Comparison of ENCODE assay signal across 1 cellular context in the genomic region with DNA sequence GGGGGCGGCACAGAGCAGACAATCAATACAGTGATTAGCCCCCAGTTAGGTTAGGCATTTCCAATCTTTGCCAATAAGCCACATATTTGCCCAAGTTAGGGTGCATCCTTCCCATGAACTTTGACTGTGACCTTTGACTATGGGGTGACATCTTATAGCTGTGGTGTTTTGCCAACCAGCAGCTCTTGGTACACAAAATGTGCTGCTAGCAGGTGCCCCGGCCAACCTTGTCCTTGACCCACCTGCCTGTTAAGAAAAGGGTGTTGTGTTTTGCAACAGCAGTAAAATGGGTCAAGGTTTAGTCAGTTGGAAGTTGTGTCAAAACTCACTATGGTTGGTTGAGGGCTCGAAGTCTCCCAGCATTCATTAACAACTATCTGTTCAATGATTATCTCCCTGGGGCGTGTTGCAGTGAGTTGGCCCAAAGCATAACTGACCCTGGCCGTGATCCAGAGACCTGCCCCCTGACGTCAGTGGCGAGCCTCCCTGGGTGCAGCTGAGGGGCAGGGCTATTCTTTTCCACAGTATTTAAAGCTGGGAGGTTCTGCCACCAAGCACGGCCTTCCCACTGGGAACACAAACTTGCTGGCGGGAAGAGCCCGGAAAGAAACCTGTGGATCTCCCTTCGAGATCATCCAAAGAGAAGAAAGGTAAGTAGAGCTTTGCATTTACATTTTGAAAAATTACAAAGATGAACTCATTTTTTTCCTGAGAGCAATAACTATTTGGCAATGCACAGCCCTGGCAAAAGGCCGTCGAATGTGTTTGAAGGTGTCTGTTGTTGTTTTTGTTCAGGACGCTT.
TF ChIP-seq lines count a peak whose summit lies in the region.

Gene PCK1 (plus strand): TSS at position 557 of the 802 bp plus-strand sequence. CDS start 302 bp downstream, outside the sequence.

TF ChIP-seq in HepG2, 621 proteins besides CTCF, POLR2A, EP300 and RAD21 (continued from another document and continues in another):
- TF ChIP-seq SKI (IDR thresholded peaks at IDR 0.05; ENCODE audit: partially characterized antibody) = peak; percentile 98
- TF ChIP-seq RBFOX2 (IDR thresholded peaks at IDR 0.05; ENCODE audit: low read depth, low read length) = no peak
- peak; percentile 95 for TF ChIP-seq HIVEP1 (CRISPR knock-in tag; IDR thresholded peaks at IDR 0.05)
- TF ChIP-seq RBAK (CRISPR knock-in tag; IDR thresholded peaks at IDR 0.05) = peak; percentile 56; the same call in 1 of the 2 replicates
- TF ChIP-seq ZFP91 (CRISPR knock-in tag; IDR thresholded peaks at IDR 0.05; ENCODE audit: borderline replicate concordance) = peak; percentile 71
- TF ChIP-seq TP53 (CRISPR knock-in tag; conservative IDR thresholded peaks at IDR 0.05) = no peak
- TF ChIP-seq, protein P1, sequence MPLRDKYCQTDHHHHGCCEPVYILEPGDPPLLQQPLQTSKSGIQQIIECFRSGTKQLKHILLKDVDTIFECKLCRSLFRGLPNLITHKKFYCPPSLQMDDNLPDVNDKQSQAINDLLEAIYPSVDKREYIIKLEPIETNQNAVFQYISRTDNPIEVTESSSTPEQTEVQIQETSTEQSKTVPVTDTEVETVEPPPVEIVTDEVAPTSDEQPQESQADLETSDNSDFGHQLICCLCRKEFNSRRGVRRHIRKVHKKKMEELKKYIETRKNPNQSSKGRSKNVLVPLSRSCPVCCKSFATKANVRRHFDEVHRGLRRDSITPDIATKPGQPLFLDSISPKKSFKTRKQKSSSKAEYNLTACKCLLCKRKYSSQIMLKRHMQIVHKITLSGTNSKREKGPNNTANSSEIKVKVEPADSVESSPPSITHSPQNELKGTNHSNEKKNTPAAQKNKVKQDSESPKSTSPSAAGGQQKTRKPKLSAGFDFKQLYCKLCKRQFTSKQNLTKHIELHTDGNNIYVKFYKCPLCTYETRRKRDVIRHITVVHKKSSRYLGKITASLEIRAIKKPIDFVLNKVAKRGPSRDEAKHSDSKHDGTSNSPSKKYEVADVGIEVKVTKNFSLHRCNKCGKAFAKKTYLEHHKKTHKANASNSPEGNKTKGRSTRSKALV (CRISPR knock-in tag; IDR thresholded peaks at IDR 0.05) = no peak
- TF ChIP-seq, protein P2, sequence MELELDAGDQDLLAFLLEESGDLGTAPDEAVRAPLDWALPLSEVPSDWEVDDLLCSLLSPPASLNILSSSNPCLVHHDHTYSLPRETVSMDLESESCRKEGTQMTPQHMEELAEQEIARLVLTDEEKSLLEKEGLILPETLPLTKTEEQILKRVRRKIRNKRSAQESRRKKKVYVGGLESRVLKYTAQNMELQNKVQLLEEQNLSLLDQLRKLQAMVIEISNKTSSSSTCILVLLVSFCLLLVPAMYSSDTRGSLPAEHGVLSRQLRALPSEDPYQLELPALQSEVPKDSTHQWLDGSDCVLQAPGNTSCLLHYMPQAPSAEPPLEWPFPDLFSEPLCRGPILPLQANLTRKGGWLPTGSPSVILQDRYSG (CRISPR knock-in tag; IDR thresholded peaks at IDR 0.05) = no peak
- peak in 1 of 2 experiments; percentile 85; a peak in 1 of 4 replicates for TF ChIP-seq KLF16 (CRISPR knock-in tag; IDR thresholded peaks at IDR 0.05)
- TF ChIP-seq, protein P3, sequence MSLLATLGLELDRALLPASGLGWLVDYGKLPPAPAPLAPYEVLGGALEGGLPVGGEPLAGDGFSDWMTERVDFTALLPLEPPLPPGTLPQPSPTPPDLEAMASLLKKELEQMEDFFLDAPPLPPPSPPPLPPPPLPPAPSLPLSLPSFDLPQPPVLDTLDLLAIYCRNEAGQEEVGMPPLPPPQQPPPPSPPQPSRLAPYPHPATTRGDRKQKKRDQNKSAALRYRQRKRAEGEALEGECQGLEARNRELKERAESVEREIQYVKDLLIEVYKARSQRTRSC (CRISPR knock-in tag; IDR thresholded peaks at IDR 0.05; ENCODE audit: low read depth) = no peak
- TF ChIP-seq TSC22D2 (CRISPR knock-in tag; IDR thresholded peaks at IDR 0.05; ENCODE audit: borderline replicate concordance) = no peak
- TF ChIP-seq, protein P4, sequence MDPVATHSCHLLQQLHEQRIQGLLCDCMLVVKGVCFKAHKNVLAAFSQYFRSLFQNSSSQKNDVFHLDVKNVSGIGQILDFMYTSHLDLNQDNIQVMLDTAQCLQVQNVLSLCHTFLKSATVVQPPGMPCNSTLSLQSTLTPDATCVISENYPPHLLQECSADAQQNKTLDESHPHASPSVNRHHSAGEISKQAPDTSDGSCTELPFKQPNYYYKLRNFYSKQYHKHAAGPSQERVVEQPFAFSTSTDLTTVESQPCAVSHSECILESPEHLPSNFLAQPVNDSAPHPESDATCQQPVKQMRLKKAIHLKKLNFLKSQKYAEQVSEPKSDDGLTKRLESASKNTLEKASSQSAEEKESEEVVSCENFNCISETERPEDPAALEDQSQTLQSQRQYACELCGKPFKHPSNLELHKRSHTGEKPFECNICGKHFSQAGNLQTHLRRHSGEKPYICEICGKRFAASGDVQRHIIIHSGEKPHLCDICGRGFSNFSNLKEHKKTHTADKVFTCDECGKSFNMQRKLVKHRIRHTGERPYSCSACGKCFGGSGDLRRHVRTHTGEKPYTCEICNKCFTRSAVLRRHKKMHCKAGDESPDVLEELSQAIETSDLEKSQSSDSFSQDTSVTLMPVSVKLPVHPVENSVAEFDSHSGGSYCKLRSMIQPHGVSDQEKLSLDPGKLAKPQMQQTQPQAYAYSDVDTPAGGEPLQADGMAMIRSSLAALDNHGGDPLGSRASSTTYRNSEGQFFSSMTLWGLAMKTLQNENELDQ (CRISPR knock-in tag; IDR thresholded peaks at IDR 0.05; ENCODE audit: borderline replicate concordance) = no peak
- TF ChIP-seq ZBTB40 (IDR thresholded peaks at IDR 0.05) = no peak
- peak; percentile 83 for TF ChIP-seq ZBTB40 (CRISPR knock-in tag; IDR thresholded peaks at IDR 0.05)
- TF ChIP-seq FOXJ3 (CRISPR knock-in tag; IDR thresholded peaks at IDR 0.05; ENCODE audit: borderline replicate concordance) = peak; percentile 97
- no peak for TF ChIP-seq FIP1L1 (IDR thresholded peaks at IDR 0.05; ENCODE audit: borderline replicate concordance, insufficient read depth, low read depth, low read length)
- no peak for TF ChIP-seq ZNF839 (CRISPR knock-in tag; IDR thresholded peaks at IDR 0.05; ENCODE audit: borderline replicate concordance)
- peak; percentile 95 for TF ChIP-seq HMG20A (CRISPR knock-in tag; IDR thresholded peaks at IDR 0.05; ENCODE audit: borderline replicate concordance)
- TF ChIP-seq CSRNP2 (CRISPR knock-in tag; conservative IDR thresholded peaks at IDR 0.05; ENCODE audit: low read depth) = no peak; the same call in 1 of the 2 replicates
- peak; percentile 99 for TF ChIP-seq SIN3A (IDR thresholded peaks at IDR 0.05; ENCODE audit: borderline replicate concordance, low read depth, low read length)
- peak; percentile 55; the same call in 1 of the 2 replicates for TF ChIP-seq SMYD3 (CRISPR knock-in tag; IDR thresholded peaks at IDR 0.05)
- TF ChIP-seq REL (CRISPR knock-in tag; conservative IDR thresholded peaks at IDR 0.05) = no peak
- TF ChIP-seq, protein P5, sequence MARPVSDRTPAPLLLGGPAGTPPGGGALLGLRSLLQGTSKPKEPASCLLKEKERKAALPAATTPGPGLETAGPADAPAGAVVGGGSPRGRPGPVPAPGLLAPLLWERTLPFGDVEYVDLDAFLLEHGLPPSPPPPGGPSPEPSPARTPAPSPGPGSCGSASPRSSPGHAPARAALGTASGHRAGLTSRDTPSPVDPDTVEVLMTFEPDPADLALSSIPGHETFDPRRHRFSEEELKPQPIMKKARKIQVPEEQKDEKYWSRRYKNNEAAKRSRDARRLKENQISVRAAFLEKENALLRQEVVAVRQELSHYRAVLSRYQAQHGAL (CRISPR knock-in tag; IDR thresholded peaks at IDR 0.05; ENCODE audit: not compliant biosample characterization) = peak; percentile 44
- TF ChIP-seq NKX3-1 (CRISPR knock-in tag; IDR thresholded peaks at IDR 0.05) = no peak
- no peak for TF ChIP-seq HMGA1 (CRISPR knock-in tag; conservative IDR thresholded peaks at IDR 0.05)
- TF ChIP-seq ZSCAN9 (CRISPR knock-in tag; IDR thresholded peaks at IDR 0.05; ENCODE audit: borderline replicate concordance) = 0 out of 2 replicates have a peak, but pooled peaks have one; percentile 59
- TF ChIP-seq FOXA1 (IDR thresholded peaks at IDR 0.05) = no peak
- TF ChIP-seq FOXA1 (CRISPR knock-in tag; IDR thresholded peaks at IDR 0.05) = peak; percentile 18; the same call in 1 of the 2 replicates
- TF ChIP-seq, protein P6, sequence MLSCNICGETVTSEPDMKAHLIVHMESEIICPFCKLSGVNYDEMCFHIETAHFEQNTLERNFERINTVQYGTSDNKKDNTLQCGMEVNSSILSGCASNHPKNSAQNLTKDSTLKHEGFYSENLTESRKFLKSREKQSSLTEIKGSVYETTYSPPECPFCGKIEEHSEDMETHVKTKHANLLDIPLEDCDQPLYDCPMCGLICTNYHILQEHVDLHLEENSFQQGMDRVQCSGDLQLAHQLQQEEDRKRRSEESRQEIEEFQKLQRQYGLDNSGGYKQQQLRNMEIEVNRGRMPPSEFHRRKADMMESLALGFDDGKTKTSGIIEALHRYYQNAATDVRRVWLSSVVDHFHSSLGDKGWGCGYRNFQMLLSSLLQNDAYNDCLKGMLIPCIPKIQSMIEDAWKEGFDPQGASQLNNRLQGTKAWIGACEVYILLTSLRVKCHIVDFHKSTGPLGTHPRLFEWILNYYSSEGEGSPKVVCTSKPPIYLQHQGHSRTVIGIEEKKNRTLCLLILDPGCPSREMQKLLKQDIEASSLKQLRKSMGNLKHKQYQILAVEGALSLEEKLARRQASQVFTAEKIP (CRISPR knock-in tag; IDR thresholded peaks at IDR 0.05; ENCODE audit: borderline replicate concordance) = no peak
